Comparison of ENCODE assay signal across 8 cellular contexts in genomic region chr2:200585340-200585729, GRCh38. TPM values are rescaled to one million over a fixed set of nuclear protein-coding genes. Genes with fewer than 3 reads are reported as not detected.
DNase-seq lines count a peak whose midpoint lies in the region; ATAC-seq and TF ChIP-seq lines count a peak whose summit lies in the region.

No MANE protein-coding gene starts in this region.

- peaks cover 3% of the 10 kb centered on the region; the same call in 1 of the 2 replicates for H4K20me1 ChIP-seq in DOHH2 (ENCODE audit: control insufficient read depth, insufficient read depth, low read depth, low read length)

- TF ChIP-seq CTCF in DOHH2 (IDR thresholded peaks at IDR 0.05; ENCODE audit: low read depth, low read length, poor library complexity, severe bottlenecking) (no peak), sigmoid colon (IDR thresholded peaks at IDR 0.05) (no peak)

- intact Hi-C loops in sigmoid colon (cut with DNase I) = loop anchor here (10.0 kb wide), 1 partner anchor 119 kb away; no protein-coding TSS in a partner anchor

- H3K9me2 ChIP-seq in DOHH2 (replicated peaks; ENCODE audit: control insufficient read depth, low read length) = no peaks in the 10 kb centered on the region

- no peak for TF ChIP-seq EP300 in sigmoid colon (IDR thresholded peaks at IDR 0.05)

- peaks cover 9% of the 10 kb centered on the region for H3K4me1 Mint-ChIP-seq in activated CD8-positive, alpha-beta T cell treated with anti-CD3 and anti-CD28 coated beads, Interleukin-2, amount 10 ng/mL, durations not matched to agents 7 days and 5 days (ENCODE audit: low read depth)

- no peaks in the 10 kb centered on the region for H3K27me3 ChIP-seq in DOHH2 (ENCODE audit: control insufficient read depth, low read length)
- H3K27me3 ChIP-seq in sigmoid colon = no peaks in the 10 kb centered on the region

- H3K27ac ChIP-seq in DOHH2 (ENCODE audit: low read depth, low read length) = no peak overlapping the region
- H3K27ac ChIP-seq in sigmoid colon = peak overlapping the region in 3 of 4 donors; percentile 58 to 83 (median 75)

- H3K4me1 ChIP-seq in DOHH2 (ENCODE audit: control insufficient read depth, low read length) = peaks cover 26% of the 10 kb centered on the region
- H3K4me1 ChIP-seq in sigmoid colon = peaks cover 0 to 8% (median 7%) of the 10 kb centered on the region in 4 donors

- no peaks in the 10 kb centered on the region for H3K79me2 ChIP-seq in DOHH2 (ENCODE audit: control insufficient read depth, low read length)

- 3 to 15% methylated on average over 2 of the region's 2 CpGs for WGBS in sigmoid colon, 2 donors

- H3K4me2 ChIP-seq in DOHH2 (ENCODE audit: low read length) = peak overlapping the region; percentile 54

- CTCF ChIA-PET in activated CD8-positive, alpha-beta T cell treated with anti-CD3 and anti-CD28 coated beads, Interleukin-2, amount 10 ng/mL, durations not matched to agents 7 days and 5 days (lab: Charles Lee) = interaction anchor here (0.8 kb wide), 1 partner anchor 13 kb away, joined by 3 read pairs; no protein-coding TSS in a partner anchor

- H3K4me3 ChIP-seq in DOHH2 (ENCODE audit: low read length) (peak overlapping the region; percentile 29), iPS-11a (ENCODE audit: low read depth, low read length) (peak overlapping the region; percentile 53), sigmoid colon (peak overlapping the region; percentile 40 to 66 (median 48))

- POLR2A ChIA-PET in activated CD8-positive, alpha-beta T cell treated with anti-CD3 and anti-CD28 coated beads, Interleukin-2, amount 10 ng/mL, durations not matched to agents 7 days and 5 days (lab: Charles Lee) = interaction anchor here (1.0 kb wide), 1 partner anchor 304 kb away, joined by 4 read pairs; the partner anchor contains the start of genes NIF3L1 and PPIL3

- H3K27me3 Mint-ChIP-seq in activated CD8-positive, alpha-beta T cell treated with anti-CD3 and anti-CD28 coated beads, Interleukin-2, amount 10 ng/mL, durations not matched to agents 7 days and 5 days (ENCODE audit: low read depth) = peaks cover 9% of the 10 kb centered on the region

- peak overlapping the region; percentile 55 for H3K4me3 Mint-ChIP-seq in activated CD8-positive, alpha-beta T cell treated with anti-CD3 and anti-CD28 coated beads, Interleukin-2, amount 10 ng/mL, durations not matched to agents 7 days and 5 days

- DNase-seq in activated CD8-positive, alpha-beta T cell treated with anti-CD3 and anti-CD28 coated beads, Interleukin-2, amount 10 ng/mL, durations not matched to agents 7 days and 5 days = no peak
- DNase-seq in sigmoid colon (no peak), SW480 (ENCODE audit: low spot score) (no peak), NAMALWA (ENCODE audit: low spot score) (no peak), DMS79 treated with DMSO at 0.1 percent for 48 hours (lab: John Stamatoyannopoulos, UW) (no peak)

- H3K9me3 Mint-ChIP-seq in activated CD8-positive, alpha-beta T cell treated with anti-CD3 and anti-CD28 coated beads, Interleukin-2, amount 10 ng/mL, durations not matched to agents 7 days and 5 days (ENCODE audit: insufficient read depth) = no peaks in the 10 kb centered on the region

- TF ChIP-seq POLR2A in sigmoid colon (IDR thresholded peaks at IDR 0.05) = no peak

- ATAC-seq in activated CD8-positive, alpha-beta T cell treated with anti-CD3 and anti-CD28 coated beads, Interleukin-2, amount 10 ng/mL, durations not matched to agents 7 days and 5 days = no peak
- ATAC-seq in GM21723 (IDR thresholded peaks at IDR 0.05; ENCODE audit: unreplicated experiment) = no peak

- H3K36me3 ChIP-seq in DOHH2 (ENCODE audit: control insufficient read depth, low read length) (peaks cover 23% of the 10 kb centered on the region), sigmoid colon (no peaks in the 10 kb centered on the region)

- no peaks in the 10 kb centered on the region for H3K9me3 ChIP-seq in DOHH2 (ENCODE audit: control insufficient read depth, insufficient read depth, low read length)
- H3K9me3 ChIP-seq in sigmoid colon = no peaks in the 10 kb centered on the region

- H3F3A ChIP-seq in DOHH2 (ENCODE audit: control insufficient read depth, insufficient read depth) = peaks cover 4% of the 10 kb centered on the region

- no peak overlapping the region for H3K27ac Mint-ChIP-seq in activated CD8-positive, alpha-beta T cell treated with anti-CD3 and anti-CD28 coated beads, Interleukin-2, amount 10 ng/mL, durations not matched to agents 7 days and 5 days

- peaks cover 27% of the 10 kb centered on the region for H3K36me3 Mint-ChIP-seq in activated CD8-positive, alpha-beta T cell treated with anti-CD3 and anti-CD28 coated beads, Interleukin-2, amount 10 ng/mL, durations not matched to agents 7 days and 5 days (ENCODE audit: low read depth)

RNA-seq across cellular contexts. Expression of gene AOX1, which starts 0.5 kb away (rescaled TPM):
- total RNA-seq in activated CD8-positive, alpha-beta T cell treated with anti-CD3 and anti-CD28 coated beads, Interleukin-2, amount 10 ng/mL, durations not matched to agents 7 days and 5 days = under 1 TPM in 1 of 2 experiments, not detected in 1; 0.08 TPM
- total RNA-seq in sigmoid colon = 10 to 100 TPM; 20.8 to 65.5 (median 53.9) TPM
- polyA plus RNA-seq in sigmoid colon = 10 to 100 TPM in 1 of 3 donors, 1 to 10 TPM in 2; 1.6 to 27.0 (median 8.9) TPM

RNA-seq across cellular contexts. Expression of gene SGO2, which starts 59.3 kb away (rescaled TPM):
- total RNA-seq in activated CD8-positive, alpha-beta T cell treated with anti-CD3 and anti-CD28 coated beads, Interleukin-2, amount 10 ng/mL, durations not matched to agents 7 days and 5 days = 10 to 100 TPM; 54.4 to 56.5 TPM
- total RNA-seq in sigmoid colon = 1 to 10 TPM; 1.1 to 3.3 (median 2.2) TPM
- 1 to 10 TPM in 2 of 3 donors, under 1 TPM in 1; 0.60 to 5.0 (median 1.8) TPM for polyA plus RNA-seq in sigmoid colon

Comparison
In these comparisons a context has a peak if more than half of its experiments do, and no peak if none do; other contexts are left out.
1. RNA of gene AOX1, which starts 0.5 kb away (total RNA-seq): 20.8 to 65.5 TPM in sigmoid colon; 0.08 TPM in activated CD8-positive, alpha-beta T cell treated with anti-CD3 and anti-CD28 coated beads, Interleukin-2, amount 10 ng/mL, durations not matched to agents 7 days and 5 days; every median in the first group is over 10 times any median in the second.
2. RNA of gene SGO2, which starts 59.3 kb away (total RNA-seq): 54.4 to 56.5 TPM in activated CD8-positive, alpha-beta T cell treated with anti-CD3 and anti-CD28 coated beads, Interleukin-2, amount 10 ng/mL, durations not matched to agents 7 days and 5 days; 1.1 to 3.3 TPM in sigmoid colon; every median in the first group is over 10 times any median in the second.
3. Peak in every context shown above with its lines, with median percentiles within 50 percentile points of each other: H3K4me3 ChIP-seq.